ENCODE assay signal across 25 cellular contexts in the genomic region with DNA sequence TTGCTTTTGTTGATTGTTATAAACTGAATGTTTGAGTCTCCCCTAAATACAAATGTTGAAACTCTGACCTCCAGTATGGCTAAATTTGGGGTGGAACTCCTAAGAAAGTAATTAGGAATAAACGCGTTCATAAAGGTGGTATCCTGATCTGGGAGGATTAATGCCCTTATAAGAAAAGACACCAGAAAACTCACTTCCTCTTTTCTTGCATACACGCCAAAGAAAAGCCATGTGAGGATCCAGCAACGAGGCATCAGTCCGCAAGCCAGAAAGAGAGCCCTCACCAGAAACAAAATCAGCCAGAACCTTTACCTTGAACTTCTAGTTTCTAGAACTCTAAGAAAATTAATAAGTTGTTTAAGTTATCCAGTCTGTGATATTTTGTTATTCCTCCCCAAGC. TPM values are rescaled to one million over a fixed set of nuclear protein-coding genes. Genes with fewer than 3 reads are reported as not detected.
"Had no signal": no experiment of that assay in that cellular context is flagged by ENCODE, and none has a peak within 500 bp of the region (broad histone marks: within the 10 kb centered on the region; RNA-seq: fewer than 3 reads in every experiment).

No MANE protein-coding gene starts in this region.

- H3K4me3 ChIP-seq: ascending aorta, cardiac muscle cell, colonic mucosa, esophagus squamous epithelium, mucosa of descending colon, spleen, suprapubic skin, tibial artery had no signal

- H3K4me1 ChIP-seq: ascending aorta, colonic mucosa, esophagus squamous epithelium, spleen, suprapubic skin, tibial artery had no signal

- H3K27me3 ChIP-seq: ascending aorta, cardiac muscle cell, colonic mucosa, esophagus squamous epithelium, spleen, suprapubic skin, tibial artery had no signal

- H3K9me3 ChIP-seq: colonic mucosa, esophagus squamous epithelium, mucosa of descending colon, suprapubic skin, tibial artery had no signal

- ATAC-seq: left ventricle myocardium superior; mucosa of descending colon; natural killer cell treated with Interleukin-12 subunit alpha and Interleukin-12 subunit beta and Interleukin-15 and Interleukin-18, amount 100 ng/mL, for 72 hours; right cardiac atrium had no signal

- H3K27ac ChIP-seq: ascending aorta, cardiac muscle cell, colonic mucosa, epithelial cell of prostate, esophagus squamous epithelium, spleen, suprapubic skin, tibial artery had no signal

- DNase-seq: activated CD4-positive, alpha-beta memory T cell treated with anti-CD3 and anti-CD28 coated beads for 36 hours; activated CD4-positive, alpha-beta T cell treated with anti-CD3 and anti-CD28 coated beads, Interleukin-2, amount 10 ng/mL, durations not matched to agents 24 days and 14 days; activated CD4-positive, CD25-positive, alpha-beta regulatory T cell treated with anti-CD3 and anti-CD28 coated beads, Interleukin-2, amount 50 U/mL, for 72 hours; activated CD8-positive, alpha-beta memory T cell treated with anti-CD3 and anti-CD28 coated beads, Interleukin-2, amount 50 U/mL, for 4 hours; activated effector memory CD4-positive, alpha-beta T cell treated with anti-CD3 and anti-CD28 coated beads, Interleukin-2, amount 50 U/mL, for 16 hours; activated naive CD4-positive, alpha-beta T cell treated with anti-CD3 and anti-CD28 coated beads for 36 hours; activated naive CD8-positive, alpha-beta T cell treated with anti-CD3 and anti-CD28 coated beads for 36 hours; activated T-cell treated with anti-CD3 and anti-CD28 coated beads, Interleukin-2, amount 50 U/mL, for 1 hour; cerebellar nuclear complex; colonic mucosa; effector CD8-positive, alpha-beta T cell; esophagus squamous epithelium; islet precursor cell; left ventricle myocardium superior; mucosa of descending colon; right cardiac atrium; spleen; stimulated activated naive CD4-positive, alpha-beta T cell; tibial artery had no signal

- H3K36me3 ChIP-seq: cardiac muscle cell, colonic mucosa, esophagus squamous epithelium, spleen, suprapubic skin had no signal

RNA-seq across cellular contexts. Expression of gene ZCWPW2, which starts 37.5 kb away (rescaled TPM):
- total RNA-seq: activated CD4-positive, alpha-beta T cell treated with anti-CD3 and anti-CD28 coated beads, Interleukin-2, amount 10 ng/mL, durations not matched to agents 24 days and 14 days; activated T-helper 1 cell treated with anti-CD3 and anti-CD28 coated beads, Interleukin-12 subunit alpha, Interleukin-12 subunit beta, Interleukin-2, Interleukin-4 antibody, amounts not matched to agents 30 ng/mL and 10 ng/mL and 1 ng/mL, durations not matched to agents 14 hours and 24 hours and 36 hours; ascending aorta had no signal
